Comparison of ENCODE assay signal across 2 cellular contexts in genomic region chr9:134168731-134169130, GRCh38.
TF ChIP-seq lines count a peak whose summit lies in the region.

No MANE protein-coding gene starts in this region.

TF ChIP-seq in SK-N-SH, 30 proteins besides CTCF, POLR2A, EP300 and RAD21 (continued from another document):
- TF ChIP-seq USF2 (IDR thresholded peaks at IDR 0.05; ENCODE audit: borderline replicate concordance, low read depth, low read length) (no peak), RCOR1 (IDR thresholded peaks at IDR 0.05; ENCODE audit: low read length) (no peak), RXRA (IDR thresholded peaks at IDR 0.05; ENCODE audit: borderline replicate concordance, low read depth) (no peak), ELF1 (IDR thresholded peaks at IDR 0.05) (no peak), GATA2 (CRISPR knock-in tag; IDR thresholded peaks at IDR 0.05) (no peak)
TF ChIP-seq in SK-N-SH: peak in this region for 0.

TF ChIP-seq in SK-N-SH treated with all-trans-retinoic acid at 6 μM for 48 hours, 23 proteins besides CTCF, POLR2A, EP300 and RAD21 (continued from another document):
- no peak for TF ChIP-seq PATZ1 (CRISPR knock-in tag; IDR thresholded peaks at IDR 0.05; ENCODE audit: borderline replicate concordance)
- no peak for TF ChIP-seq GLIS3 (CRISPR knock-in tag; IDR thresholded peaks at IDR 0.05)
- no peak for TF ChIP-seq ZC3H10 (CRISPR knock-in tag; IDR thresholded peaks at IDR 0.05)
- no peak for TF ChIP-seq ESRRG (CRISPR knock-in tag; IDR thresholded peaks at IDR 0.05)
- no peak for TF ChIP-seq OSR1 (CRISPR knock-in tag; IDR thresholded peaks at IDR 0.05)
- TF ChIP-seq CSDC2 (CRISPR knock-in tag; IDR thresholded peaks at IDR 0.05) = no peak
- TF ChIP-seq CREB5 (CRISPR knock-in tag; IDR thresholded peaks at IDR 0.05; ENCODE audit: low read depth) = no peak
- no peak for TF ChIP-seq ARNTL (CRISPR knock-in tag; IDR thresholded peaks at IDR 0.05; ENCODE audit: borderline replicate concordance, low read depth)
- TF ChIP-seq RARB (CRISPR knock-in tag; IDR thresholded peaks at IDR 0.05) = no peak
- no peak for TF ChIP-seq TOX (CRISPR knock-in tag; IDR thresholded peaks at IDR 0.05; ENCODE audit: borderline replicate concordance)
- no peak for TF ChIP-seq ZNF565 (CRISPR knock-in tag; conservative IDR thresholded peaks at IDR 0.05; ENCODE audit: low read depth)
- no peak for TF ChIP-seq ZNF70 (CRISPR knock-in tag; IDR thresholded peaks at IDR 0.05)
- TF ChIP-seq ISL1 (CRISPR knock-in tag; IDR thresholded peaks at IDR 0.05) = no peak
